Comparison of ENCODE assay signal across 16 cellular contexts in genomic region chr1:17071794-17072193, GRCh38. TPM values are rescaled to one million over a fixed set of nuclear protein-coding genes. Genes with fewer than 3 reads are reported as not detected.
A peak's percentile ranks its signal among the peaks of the same experiment; 100 is the strongest.
DNase-seq lines count a peak whose midpoint lies in the region; ATAC-seq, FAIRE-seq and TF ChIP-seq lines count a peak whose summit lies in the region.
"Had no signal": no experiment of that assay in that cellular context is flagged by ENCODE, and none has a peak within 500 bp of the region (broad histone marks: within the 10 kb centered on the region; RNA-seq: fewer than 3 reads in every experiment).

No MANE protein-coding gene starts in this region.

- 0 out of 3 replicates have a peak, but pooled peaks have one; percentile 34 for ATAC-seq in K562

- BruUV-seq in K562 (replicated peaks; lab: Mats Ljungman, UMichigan): no TSS peak

- DNase-seq in K562 (ENCODE audit: extremely low read depth in 1 of 4, low spot score in 3 of 4): no peak
- DNase-seq in cardiac septum (ENCODE audit: low spot score): no peak
- DNase-seq in HTR-8/SVneo (ENCODE audit: insufficient read length, low spot score): no peak
- no peak for DNase-seq in activated CD4-positive, alpha-beta T cell treated with anti-CD3 and anti-CD28 coated beads, Interleukin-2, amount 50 U/mL, for 4 hours
- DNase-seq: C1 segment of cervical spinal cord; Caco-2; CD4-positive, alpha-beta memory T cell; DMS153; DND-41; GM23248 had no signal

- H4K20me1 ChIP-seq in K562 (replicated peaks; ENCODE audit: control insufficient read depth, insufficient read depth, low read length): no peaks in the 10 kb centered on the region; the same call in 1 of the 2 replicates

- FAIRE-seq in K562 (lab: Jason Lieb, UNC) (no peak), HTR-8/SVneo (lab: Jason Lieb, UNC) (no peak)
- FAIRE-seq: G401.6, GM12892 had no signal

- no peaks in the 10 kb centered on the region for H3K36me3 ChIP-seq in K562 (ENCODE audit: control insufficient read depth, insufficient read depth, low read length)
- H3K36me3 ChIP-seq in neutrophil: peaks cover 90% of the 10 kb centered on the region
- H3K36me3 ChIP-seq: HAP-1 had no signal

- no peak overlapping the region for H2AFZ ChIP-seq in K562 (ENCODE audit: low read depth, low read length)
- H2AFZ ChIP-seq: GM23248 had no signal

- peaks cover 41 to 64% of the 10 kb centered on the region in 2 experiments for H3K27me3 ChIP-seq in K562 (ENCODE audit: control insufficient read depth in 2 of 2, insufficient read depth in 2 of 2, low read length in 2 of 2)
- H3K27me3 ChIP-seq in neutrophil: no peaks in the 10 kb centered on the region

- no peak overlapping the region for H3K4me3 ChIP-seq in K562
- H3K4me3 ChIP-seq in neutrophil (ENCODE audit: low read depth in 1 of 2, low read length in 1 of 2): no peak overlapping the region
- H3K4me3 ChIP-seq: GM23248, HAP-1 had no signal

- H3K4me1 ChIP-seq in K562 (replicated peaks in 1 of 2; ENCODE audit: control insufficient read depth in 2 of 2, insufficient read depth in 2 of 2, low read length in 2 of 2) (peaks cover 0 to 3% of the 10 kb centered on the region in 2 experiments; a peak in 1 of 5 replicates), neutrophil (ENCODE audit: control insufficient read depth in 1 of 2, insufficient read depth in 1 of 2, low read depth in 1 of 2, low read length in 1 of 2) (peaks cover 42 to 51% of the 10 kb centered on the region in 2 experiments)
- H3K4me1 ChIP-seq: Caco-2, HAP-1 had no signal

- TF ChIP-seq RAD21 in K562 (CRISPR knock-in tag; conservative IDR thresholded peaks at IDR 0.05 in 1 of 2, IDR thresholded peaks at IDR 0.05 in 1 of 2): no peak

- CTCF ChIA-PET in K562 (lab: Yijun Ruan, JAX; ENCODE audit: low intra/inter-chr PET ratio): no interaction called here

- no peak for TF ChIP-seq EP300 in K562 (IDR thresholded peaks at IDR 0.05; ENCODE audit: low read length)

- no peak overlapping the region for H3K4me2 ChIP-seq in K562 (ENCODE audit: insufficient read depth, low read length)

- no peaks in the 10 kb centered on the region for H3K9me3 ChIP-seq in K562 (replicated peaks; ENCODE audit: control insufficient read depth, insufficient read depth, low read depth, low read length)
- no peaks in the 10 kb centered on the region for H3K9me3 ChIP-seq in neutrophil
- H3K9me3 ChIP-seq: Caco-2, HAP-1 had no signal

- in situ Hi-C loops in K562 (cut with MboI): no loop called here

- H3K9me1 ChIP-seq in K562 (ENCODE audit: control insufficient read depth, insufficient read depth, low read length): no peaks in the 10 kb centered on the region

- WGBS in K562 (ENCODE audit: insufficient coverage, low coverage, missing lambda C conversion rate): 5% methylated on average over 6 of the region's 6 CpGs

- TF ChIP-seq POLR2A in K562 (conservative IDR thresholded peaks at IDR 0.05): no peak

- POLR2A ChIA-PET in K562 (lab: Yijun Ruan, JAX): interaction anchor here (0.5 to 1.2 kb wide), 4 partner anchors 12 to 450 kb away, joined by 3 to 5 read pairs (median 4); no protein-coding TSS in a partner anchor

- no peak overlapping the region for H3K9ac ChIP-seq in K562 (ENCODE audit: insufficient read depth in 1 of 2, low read depth in 2 of 2, low read length in 2 of 2)
- H3K9ac ChIP-seq: GM23248 had no signal

- H3K27ac ChIP-seq in K562 (ENCODE audit: extremely low read depth, low read depth, low read length) (no peak overlapping the region), cingulate gyrus (ENCODE audit: low read depth, low read length) (peak overlapping the region; percentile 10), neutrophil (peak overlapping the region; percentile 95)
- H3K27ac ChIP-seq: GM23248 had no signal

- intact Hi-C loops in K562 (cut with micrococcal nuclease): no loop called here
- intact Hi-C loops in cardiac septum (cut with DNase I): no loop called here

- no peaks in the 10 kb centered on the region for H3K79me2 ChIP-seq in K562 (ENCODE audit: control insufficient read depth, insufficient read depth, low read length)

- TF ChIP-seq CTCF in K562 (IDR thresholded peaks at IDR 0.05 in 2 of 3, conservative IDR thresholded peaks at IDR 0.05 in 1 of 3; ENCODE audit: insufficient read depth in 2 of 3, low read depth in 1 of 3, low read length in 3 of 3): no peak
- TF ChIP-seq CTCF in neutrophil (IDR thresholded peaks at IDR 0.05): no peak

TF ChIP-seq in K562, 482 proteins besides CTCF, POLR2A, EP300 and RAD21 (continues in another document):
- TF ChIP-seq ZNF609 (CRISPR knock-in tag; IDR thresholded peaks at IDR 0.05; ENCODE audit: borderline replicate concordance): no peak
- TF ChIP-seq CEBPG (CRISPR knock-in tag; IDR thresholded peaks at IDR 0.05): no peak
- no peak for TF ChIP-seq CEBPG (tag; conservative IDR thresholded peaks at IDR 0.05 in 1 of 2, IDR thresholded peaks at IDR 0.05 in 1 of 2)
- TF ChIP-seq ARID1B (IDR thresholded peaks at IDR 0.05): no peak

RNA-seq across cellular contexts. Expression of gene SDHB, which starts 18.0 kb away (rescaled TPM):
- 91.4 and 102 TPM in 2 replicates for total RNA-seq in K562 (2011; cell fraction: chromatin; rRNA removed; ENCODE audit: low replicate concordance)
- total RNA-seq in K562 (2011; cell fraction: nucleolus; rRNA removed): 89.1 and 94.7 TPM in 2 replicates
- 110 and 139 TPM in 2 replicates for total RNA-seq in K562 (2011; cell fraction: nucleoplasm; rRNA removed)
- total RNA-seq in K562 (2014; rRNA removed) (351 and 360 TPM in 2 replicates), K562 (2014; rRNA removed; fragmentation: Illumina TruSeq; extraction: Trizol) (396 and 465 TPM in 2 replicates), K562 (2015; rRNA removed; fragmentation: Illumina TruSeq; extraction: Trizol) (365 and 377 TPM in 2 replicates), K562 (2021) (263 and 299 TPM in 2 replicates), cardiac septum (260 TPM)
- polyA plus RNA-seq in K562 (2011; rRNA removed) (453 and 554 TPM in 2 replicates), K562 (2014; fragmentation: Illumina TruSeq; extraction: Trizol) (373 and 453 TPM in 2 replicates), K562 (2014; fragmentation: Nextera tagmentation; extraction: Ambion mirVana) (100 to 1,000 TPM; 207 to 339 TPM), K562 (2014; rRNA removed) (390 and 400 TPM in 2 replicates)
- 249 and 308 TPM in 2 replicates for polyA plus RNA-seq in K562 (2011; cell fraction: cytosol; rRNA removed)
- polyA plus RNA-seq in K562 (2011; cell fraction: nucleus; rRNA removed): 138 and 220 TPM in 2 replicates
- polyA plus RNA-seq in K562 (2012): 229 and 275 TPM in 2 replicates
- polyA minus RNA-seq in K562 (2011; rRNA and poly(A)+ RNA removed): 703 TPM in 2 replicates
- 133 and 188 TPM in 2 replicates for polyA minus RNA-seq in K562 (2011; cell fraction: cytosol; rRNA and poly(A)+ RNA removed)
- 40.4 and 84.2 TPM in 2 replicates for polyA minus RNA-seq in K562 (2011; cell fraction: nucleus; rRNA and poly(A)+ RNA removed)

RNA-seq across cellular contexts. Expression of gene PADI2, which starts 47.5 kb away (rescaled TPM):
- total RNA-seq in K562 (2011; cell fraction: chromatin; rRNA removed; ENCODE audit: low replicate concordance): not detected in 2 replicates
- not detected in 2 replicates for total RNA-seq in K562 (2011; cell fraction: nucleolus; rRNA removed)
- total RNA-seq in K562 (2011; cell fraction: nucleoplasm; rRNA removed): not detected in 2 replicates
- total RNA-seq in K562 (2014; rRNA removed) (not detected in 2 replicates), K562 (2014; rRNA removed; fragmentation: Illumina TruSeq; extraction: Trizol) (not detected in 2 replicates), K562 (2015; rRNA removed; fragmentation: Illumina TruSeq; extraction: Trizol) (not detected in 2 replicates), K562 (2021) (0.11 and 0.13 TPM in 2 replicates), cardiac septum (1.3 TPM)
- polyA plus RNA-seq in K562 (2011; rRNA removed) (0.01 TPM in 2 replicates), K562 (2014; fragmentation: Illumina TruSeq; extraction: Trizol) (not detected in 2 replicates), K562 (2014; fragmentation: Nextera tagmentation; extraction: Ambion mirVana) (under 1 TPM; 0.01 TPM), K562 (2014; rRNA removed) (not detected in 2 replicates)
- 0.03 TPM in 1 of 2 replicates, not detected in the other for polyA plus RNA-seq in K562 (2011; cell fraction: cytosol; rRNA removed)
- not detected in 2 replicates for polyA plus RNA-seq in K562 (2011; cell fraction: nucleus; rRNA removed)
- polyA plus RNA-seq in K562 (2012): 0.05 TPM in 1 of 2 replicates, not detected in the other
- polyA minus RNA-seq in K562 (2011; rRNA and poly(A)+ RNA removed): not detected in 2 replicates
- not detected in 2 replicates for polyA minus RNA-seq in K562 (2011; cell fraction: cytosol; rRNA and poly(A)+ RNA removed)
- not detected in 2 replicates for polyA minus RNA-seq in K562 (2011; cell fraction: nucleus; rRNA and poly(A)+ RNA removed)
- total RNA-seq: A172 had no signal
- polyA plus RNA-seq: CD4-positive, alpha-beta memory T cell had no signal
